10 cellular contexts compared by ENCODE assay signal in the genomic region with DNA sequence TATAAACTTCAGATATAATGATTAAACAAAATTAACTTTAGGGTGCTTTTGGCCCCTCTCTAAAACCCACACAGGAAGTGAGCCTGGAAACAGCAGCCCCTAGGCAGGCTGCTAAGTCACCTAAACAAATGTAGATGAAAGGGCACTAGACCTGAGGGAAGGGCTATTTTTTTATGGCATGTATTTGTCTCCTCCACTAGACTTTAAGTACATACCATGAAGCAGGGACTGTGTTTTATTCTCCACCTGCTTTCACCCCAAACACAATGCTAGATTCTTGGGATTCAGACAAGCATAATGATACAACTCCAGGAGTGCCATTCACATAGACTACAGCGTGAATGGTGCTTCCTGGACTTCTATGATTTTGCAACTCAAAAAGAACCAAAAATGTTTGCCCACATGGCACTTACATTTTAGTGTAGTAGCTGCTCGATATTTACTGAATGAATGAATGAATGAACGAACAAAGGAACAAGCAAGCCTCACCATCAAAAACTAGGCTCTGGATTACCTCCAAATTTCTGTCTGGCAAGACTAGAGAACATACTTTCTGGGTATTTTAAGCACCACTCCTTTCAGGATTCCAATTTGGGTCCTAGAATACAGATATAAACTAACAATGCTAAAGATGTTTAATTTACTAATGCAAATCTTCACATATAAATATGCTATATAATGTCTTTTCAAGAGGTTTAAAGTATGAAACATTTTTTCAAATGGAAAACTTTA. TPM values are rescaled to one million over a fixed set of nuclear protein-coding genes. Genes with fewer than 3 reads are reported as not detected.
DNase-seq lines count a peak whose midpoint lies in the region; ATAC-seq and TF ChIP-seq lines count a peak whose summit lies in the region.
"Had no signal": no experiment of that assay in that cellular context is flagged by ENCODE, and none has a peak within 500 bp of the region (broad histone marks: within the 10 kb centered on the region; RNA-seq: fewer than 3 reads in every experiment).

No MANE protein-coding gene starts in this region.

- peaks cover 65 to 79% (median 77%) of the 10 kb centered on the region in 3 donors for H3K4me1 Mint-ChIP-seq in T-cell
- H3K4me1 Mint-ChIP-seq in osteocyte (ENCODE audit: unreplicated experiment): peaks cover 29% of the 10 kb centered on the region

- H3K27ac Mint-ChIP-seq in T-cell: peak overlapping the region; percentile 65 to 75
- peak overlapping the region; percentile 66 for H3K27ac Mint-ChIP-seq in osteocyte (ENCODE audit: unreplicated experiment)

- DNase-seq in NCI-H2227 treated with DMSO at 0.1 percent for 48 hours (lab: John Stamatoyannopoulos, UW): peak; percentile 6
- no peak for DNase-seq in NCI-H2227 (lab: John Stamatoyannopoulos, UW; ENCODE audit: unreplicated experiment)
- DNase-seq in T-cell: peak in 4 of 34 experiments; percentile 8 to 10 (median 8)
- DNase-seq in osteocyte (ENCODE audit: extremely low spot score, unreplicated experiment): no peak
- DNase-seq in LoVo (ENCODE audit: low spot score): no peak
- DNase-seq: colonic mucosa, NCI-H774 had no signal

- no peaks in the 10 kb centered on the region for H3K27me3 Mint-ChIP-seq in T-cell
- no peaks in the 10 kb centered on the region for H3K27me3 Mint-ChIP-seq in osteocyte (ENCODE audit: unreplicated experiment)

- H3K4me3 Mint-ChIP-seq in T-cell: peak overlapping the region in 2 of 3 donors; percentile 8 to 41
- H3K4me3 Mint-ChIP-seq in osteocyte (ENCODE audit: unreplicated experiment): no peak overlapping the region

- no peak for TF ChIP-seq CTCF in osteocyte (IDR thresholded peaks at IDR 0.05)

- H3K9me3 Mint-ChIP-seq in T-cell: no peaks in the 10 kb centered on the region
- H3K9me3 Mint-ChIP-seq in osteocyte (ENCODE audit: unreplicated experiment): no peaks in the 10 kb centered on the region

- H3K36me3 Mint-ChIP-seq in T-cell (peaks cover 5% of the 10 kb centered on the region), osteocyte (ENCODE audit: unreplicated experiment) (peaks cover 3% of the 10 kb centered on the region)

- POLR2A ChIA-PET in T-cell (lab: Charles Lee): no interaction called here

- ATAC-seq in HG03139 (IDR thresholded peaks at IDR 0.05; ENCODE audit: unreplicated experiment) (peak; percentile 66), T-cell (replicated peaks in 1 of 4) (peak; percentile 54 to 72 (median 70)), HG03439 (IDR thresholded peaks at IDR 0.05; ENCODE audit: unreplicated experiment) (no peak), HG03469 (IDR thresholded peaks at IDR 0.05; ENCODE audit: unreplicated experiment) (no peak)

- CTCF ChIA-PET in T-cell (lab: Charles Lee): no interaction called here

RNA-seq across cellular contexts. Expression of gene ATAD2B, which starts 10.0 kb away (rescaled TPM):
- total RNA-seq in T-cell (10 to 100 TPM; 33.9 to 49.3 (median 40.6) TPM), osteocyte (23.8 and 27.3 TPM in 2 replicates)

RNA-seq across cellular contexts. Expression of gene UBXN2A, which starts 23.4 kb away (rescaled TPM):
- total RNA-seq in T-cell: 10 to 100 TPM; 10.1 to 14.3 (median 12.3) TPM
- total RNA-seq in osteocyte: 18.8 and 18.9 TPM in 2 replicates

Comparison
In these comparisons a context has a peak if more than half of its experiments do, and no peak if none do; other contexts are left out.
1. ATAC-seq: peak in HG03139 (single experiment) and T-cell (4 of 4); none in HG03439 (single experiment) and HG03469 (single experiment).